Comparison of ENCODE assay signal across 8 cellular contexts in genomic region chr19:41324231-41324702, GRCh38. TPM values are rescaled to one million over a fixed set of nuclear protein-coding genes. Genes with fewer than 3 reads are reported as not detected.
DNase-seq lines count a peak whose midpoint lies in the region; ATAC-seq and TF ChIP-seq lines count a peak whose summit lies in the region.

No MANE protein-coding gene starts in this region.

- no peaks in the 10 kb centered on the region for H3K9me3 Mint-ChIP-seq in activated CD8-positive, alpha-beta T cell treated with anti-CD3 and anti-CD28 coated beads for 36 hours

- in situ Hi-C loops in ACHN (cut with HindIII; ENCODE audit: low pct_ligation_motif_present, low pct_unique_long_range_greater_than_20kb, low sequenced_read_pairs): no loop called here

- H3K4me3 Mint-ChIP-seq in activated CD8-positive, alpha-beta T cell treated with anti-CD3 and anti-CD28 coated beads for 36 hours: no peak overlapping the region

- peaks cover 64% of the 10 kb centered on the region for H3F3A ChIP-seq in SK-N-SH (replicated peaks; ENCODE audit: insufficient read depth)

- H3K9ac ChIP-seq in SK-N-SH: peak overlapping the region; percentile 78; the same call in 1 of the 2 replicates
- peak overlapping the region; percentile 25 to 36 for H3K9ac ChIP-seq in stomach smooth muscle (ENCODE audit: low read length in 2 of 2)

- intact Hi-C loops in activated CD8-positive, alpha-beta T cell treated with anti-CD3 and anti-CD28 coated beads for 36 hours (cut with micrococcal nuclease): no loop called here

- H4K20me1 ChIP-seq in SK-N-SH (ENCODE audit: insufficient read depth): no peaks in the 10 kb centered on the region

- H3K27me3 ChIP-seq in SK-N-SH (ENCODE audit: insufficient read depth): no peaks in the 10 kb centered on the region
- H3K27me3 ChIP-seq in stomach smooth muscle (ENCODE audit: control insufficient read depth in 1 of 2, insufficient read depth in 2 of 2, low read length in 2 of 2): no peaks in the 10 kb centered on the region

- peaks cover 51% of the 10 kb centered on the region for H3K79me2 ChIP-seq in SK-N-SH (ENCODE audit: insufficient read depth)

- peak overlapping the region; percentile 75 to 100 for H3K27ac ChIP-seq in SK-N-SH (ENCODE audit: low read depth in 2 of 2, low read length in 1 of 2)
- H3K27ac ChIP-seq in stomach smooth muscle (ENCODE audit: low read length): peak overlapping the region; percentile 93

- H3K4me1 ChIP-seq in SK-N-SH (ENCODE audit: control insufficient read depth in 1 of 2, insufficient read depth in 2 of 2, low read depth in 1 of 2, low read length in 1 of 2) (peaks cover 53 to 59% of the 10 kb centered on the region in 2 experiments), stomach smooth muscle (ENCODE audit: control insufficient read depth, insufficient read depth, low read length) (peaks cover 48% of the 10 kb centered on the region)

- H3K9me2 ChIP-seq in SK-N-SH: no peaks in the 10 kb centered on the region

- no peak for TF ChIP-seq EP300 in SK-N-SH (IDR thresholded peaks at IDR 0.05; ENCODE audit: borderline replicate concordance in 1 of 2, low read depth in 1 of 2, low read length in 1 of 2)

- H2AFZ ChIP-seq in SK-N-SH (ENCODE audit: low read depth): no peak overlapping the region

- no peak for TF ChIP-seq RAD21 in SK-N-SH (IDR thresholded peaks at IDR 0.05; ENCODE audit: low read length)

- H3K9me3 ChIP-seq in SK-N-SH (no peaks in the 10 kb centered on the region), stomach smooth muscle (ENCODE audit: control insufficient read depth in 2 of 2, low read length in 2 of 2) (no peaks in the 10 kb centered on the region)

- peaks cover 49% of the 10 kb centered on the region for H3K36me3 Mint-ChIP-seq in activated CD8-positive, alpha-beta T cell treated with anti-CD3 and anti-CD28 coated beads for 36 hours (ENCODE audit: low read depth)

- CTCF ChIA-PET in SK-N-SH (lab: Yijun Ruan, JAX): interaction anchor here (1.2 to 6.9 kb wide), 4 partner anchors 17 to 120 kb away, joined by 3 to 54 read pairs (median 12); partner anchors contain the start of genes DMAC2 and TGFB1
- CTCF ChIA-PET in activated CD8-positive, alpha-beta T cell treated with anti-CD3 and anti-CD28 coated beads for 36 hours (lab: Charles Lee): no interaction called here

- no peak for ATAC-seq in SK-N-SH treated with all-trans-retinoic acid at 6 μM for 48 hours
- no peak for ATAC-seq in activated CD8-positive, alpha-beta T cell treated with anti-CD3 and anti-CD28 coated beads for 36 hours
- no peak for ATAC-seq in HG03045 (IDR thresholded peaks at IDR 0.05; ENCODE audit: unreplicated experiment)

- peak overlapping the region; percentile 82 for H3K4me2 ChIP-seq in SK-N-SH

- no peak overlapping the region for H3K4me3 ChIP-seq in SK-N-SH (ENCODE audit: low read depth in 2 of 2, low read length in 1 of 2)
- H3K4me3 ChIP-seq in stomach smooth muscle (ENCODE audit: low read length in 2 of 2): peak overlapping the region in 1 of 2 donors; percentile 70

- POLR2A ChIA-PET in SK-N-SH (lab: Yijun Ruan, JAX): interaction anchor here (0.5 to 2.1 kb wide), 2 partner anchors 14 to 57 kb away, joined by 3 to 5 read pairs; partner anchors contain the start of gene CCDC97
- POLR2A ChIA-PET in activated CD8-positive, alpha-beta T cell treated with anti-CD3 and anti-CD28 coated beads for 36 hours (lab: Charles Lee): interaction anchor here (1.6 to 3.1 kb wide), 3 partner anchors 7 to 25 kb away, joined by 9 to 11 read pairs (median 10); partner anchors contain the start of gene CCDC97

- H3K4me1 Mint-ChIP-seq in activated CD8-positive, alpha-beta T cell treated with anti-CD3 and anti-CD28 coated beads for 36 hours (ENCODE audit: low read depth): peaks cover 65% of the 10 kb centered on the region

- DNase-seq in SK-N-SH (no peak), iris pigment epithelial cell (ENCODE audit: low read depth) (peak; percentile 26), ACHN (no peak), iPS-NIHi7 (ENCODE audit: extremely low spot score) (no peak)
- DNase-seq in activated CD8-positive, alpha-beta T cell treated with anti-CD3 and anti-CD28 coated beads for 36 hours: no peak

- no peak for TF ChIP-seq CTCF in SK-N-SH (IDR thresholded peaks at IDR 0.05)
- TF ChIP-seq CTCF in activated CD8-positive, alpha-beta T cell treated with anti-CD3 and anti-CD28 coated beads for 36 hours (IDR thresholded peaks at IDR 0.05): no peak

- H3K27me3 Mint-ChIP-seq in activated CD8-positive, alpha-beta T cell treated with anti-CD3 and anti-CD28 coated beads for 36 hours: no peaks in the 10 kb centered on the region

- H3K36me3 ChIP-seq in SK-N-SH (replicated peaks in 1 of 2; ENCODE audit: control insufficient read depth in 1 of 2, insufficient read depth in 2 of 2, low read length in 1 of 2) (peaks cover 14 to 24% of the 10 kb centered on the region in 2 experiments), stomach smooth muscle (ENCODE audit: control insufficient read depth in 2 of 2, insufficient read depth in 2 of 2, low read length in 2 of 2) (peaks cover 26 to 29% of the 10 kb centered on the region in 2 donors)

- 87% methylated on average over 7 of the region's 7 CpGs for WGBS in SK-N-SH (ENCODE audit: low lambda C conversion rate)

- peak overlapping the region; percentile 78 for H3K27ac Mint-ChIP-seq in activated CD8-positive, alpha-beta T cell treated with anti-CD3 and anti-CD28 coated beads for 36 hours

TF ChIP-seq in SK-N-SH, 30 proteins besides CTCF, POLR2A, EP300 and RAD21:
- TF ChIP-seq RCOR1 (IDR thresholded peaks at IDR 0.05; ENCODE audit: low read length) (no peak), POLR2AphosphoS5 (IDR thresholded peaks at IDR 0.05; ENCODE audit: low read depth, low read length) (peak; percentile 3; the same call in 1 of the 2 replicates)

TF ChIP-seq in SK-N-SH treated with all-trans-retinoic acid at 6 μM for 48 hours, 23 proteins besides CTCF, POLR2A, EP300 and RAD21 (continues in another document):
- TF ChIP-seq ZFP30 (CRISPR knock-in tag; IDR thresholded peaks at IDR 0.05) (no peak), SNAI2 (CRISPR knock-in tag; IDR thresholded peaks at IDR 0.05) (no peak), ARNTL (CRISPR knock-in tag; IDR thresholded peaks at IDR 0.05; ENCODE audit: borderline replicate concordance, low read depth) (no peak), CSRNP3 (CRISPR knock-in tag; IDR thresholded peaks at IDR 0.05) (no peak), GLIS3 (CRISPR knock-in tag; IDR thresholded peaks at IDR 0.05) (no peak), ZNF70 (CRISPR knock-in tag; IDR thresholded peaks at IDR 0.05) (no peak), ZNF8 (CRISPR knock-in tag; IDR thresholded peaks at IDR 0.05) (no peak), RARB (CRISPR knock-in tag; IDR thresholded peaks at IDR 0.05) (no peak), ZNF565 (CRISPR knock-in tag; conservative IDR thresholded peaks at IDR 0.05; ENCODE audit: low read depth) (no peak), ZC3H10 (CRISPR knock-in tag; IDR thresholded peaks at IDR 0.05) (no peak), BACH2 (CRISPR knock-in tag; IDR thresholded peaks at IDR 0.05; ENCODE audit: borderline replicate concordance) (no peak), TOX (CRISPR knock-in tag; IDR thresholded peaks at IDR 0.05; ENCODE audit: borderline replicate concordance) (no peak), ISL1 (CRISPR knock-in tag; IDR thresholded peaks at IDR 0.05) (no peak)

RNA-seq across cellular contexts. Expression of gene CCDC97, which starts 14.3 kb away (rescaled TPM):
- 8.7 and 9.6 TPM in 2 replicates for polyA plus RNA-seq in SK-N-SH (2012; rRNA removed)
- polyA plus RNA-seq in SK-N-SH (2012; cell fraction: cytosol; rRNA removed): 5.3 and 6.8 TPM in 2 replicates
- 11.7 and 13.7 TPM in 2 replicates for polyA plus RNA-seq in SK-N-SH (2012; cell fraction: nucleus; rRNA removed)
- 10 to 100 TPM; 15.9 to 20.4 TPM for total RNA-seq in activated CD8-positive, alpha-beta T cell treated with anti-CD3 and anti-CD28 coated beads for 36 hours

RNA-seq across cellular contexts. Expression of gene TGFB1, which starts 29.5 kb away (rescaled TPM):
- polyA plus RNA-seq in SK-N-SH (2012; rRNA removed): 13.5 and 25.5 TPM in 2 replicates
- 13.0 and 21.4 TPM in 2 replicates for polyA plus RNA-seq in SK-N-SH (2012; cell fraction: cytosol; rRNA removed)
- polyA plus RNA-seq in SK-N-SH (2012; cell fraction: nucleus; rRNA removed): 75.1 and 149 TPM in 2 replicates
- 100 to 1,000 TPM; 112 to 123 TPM for total RNA-seq in activated CD8-positive, alpha-beta T cell treated with anti-CD3 and anti-CD28 coated beads for 36 hours

RNA-seq across cellular contexts. Expression of gene B9D2, which starts 39.7 kb away (rescaled TPM):
- polyA plus RNA-seq in SK-N-SH (2012; rRNA removed): 9.0 and 13.3 TPM in 2 replicates
- 9.6 and 10.5 TPM in 2 replicates for polyA plus RNA-seq in SK-N-SH (2012; cell fraction: cytosol; rRNA removed)
- polyA plus RNA-seq in SK-N-SH (2012; cell fraction: nucleus; rRNA removed): 8.1 and 9.0 TPM in 2 replicates
- total RNA-seq in activated CD8-positive, alpha-beta T cell treated with anti-CD3 and anti-CD28 coated beads for 36 hours: 1 to 10 TPM; 3.1 to 5.1 TPM

RNA-seq across cellular contexts. Expression of gene TMEM91, which starts 52.1 kb away (rescaled TPM):
- 5.1 and 5.7 TPM in 2 replicates for polyA plus RNA-seq in SK-N-SH (2012; rRNA removed)
- polyA plus RNA-seq in SK-N-SH (2012; cell fraction: cytosol; rRNA removed): 0.85 and 1.0 TPM in 2 replicates
- polyA plus RNA-seq in SK-N-SH (2012; cell fraction: nucleus; rRNA removed): 36.4 and 58.3 TPM in 2 replicates
- 1 to 10 TPM; 8.9 to 9.1 TPM for total RNA-seq in activated CD8-positive, alpha-beta T cell treated with anti-CD3 and anti-CD28 coated beads for 36 hours
